Comparison of ENCODE assay signal across 1 cellular context in genomic region chr1:91500756-91501526, GRCh38.
TF ChIP-seq lines count a peak whose summit lies in the region.

Gene CDC7 (plus strand): TSS chr1:91500851. CDS start chr1:91501717, 866 bp downstream.

TF ChIP-seq in HepG2, 621 proteins besides CTCF, POLR2A, EP300 and RAD21 (continued from another document):
- TF ChIP-seq, protein P1, sequence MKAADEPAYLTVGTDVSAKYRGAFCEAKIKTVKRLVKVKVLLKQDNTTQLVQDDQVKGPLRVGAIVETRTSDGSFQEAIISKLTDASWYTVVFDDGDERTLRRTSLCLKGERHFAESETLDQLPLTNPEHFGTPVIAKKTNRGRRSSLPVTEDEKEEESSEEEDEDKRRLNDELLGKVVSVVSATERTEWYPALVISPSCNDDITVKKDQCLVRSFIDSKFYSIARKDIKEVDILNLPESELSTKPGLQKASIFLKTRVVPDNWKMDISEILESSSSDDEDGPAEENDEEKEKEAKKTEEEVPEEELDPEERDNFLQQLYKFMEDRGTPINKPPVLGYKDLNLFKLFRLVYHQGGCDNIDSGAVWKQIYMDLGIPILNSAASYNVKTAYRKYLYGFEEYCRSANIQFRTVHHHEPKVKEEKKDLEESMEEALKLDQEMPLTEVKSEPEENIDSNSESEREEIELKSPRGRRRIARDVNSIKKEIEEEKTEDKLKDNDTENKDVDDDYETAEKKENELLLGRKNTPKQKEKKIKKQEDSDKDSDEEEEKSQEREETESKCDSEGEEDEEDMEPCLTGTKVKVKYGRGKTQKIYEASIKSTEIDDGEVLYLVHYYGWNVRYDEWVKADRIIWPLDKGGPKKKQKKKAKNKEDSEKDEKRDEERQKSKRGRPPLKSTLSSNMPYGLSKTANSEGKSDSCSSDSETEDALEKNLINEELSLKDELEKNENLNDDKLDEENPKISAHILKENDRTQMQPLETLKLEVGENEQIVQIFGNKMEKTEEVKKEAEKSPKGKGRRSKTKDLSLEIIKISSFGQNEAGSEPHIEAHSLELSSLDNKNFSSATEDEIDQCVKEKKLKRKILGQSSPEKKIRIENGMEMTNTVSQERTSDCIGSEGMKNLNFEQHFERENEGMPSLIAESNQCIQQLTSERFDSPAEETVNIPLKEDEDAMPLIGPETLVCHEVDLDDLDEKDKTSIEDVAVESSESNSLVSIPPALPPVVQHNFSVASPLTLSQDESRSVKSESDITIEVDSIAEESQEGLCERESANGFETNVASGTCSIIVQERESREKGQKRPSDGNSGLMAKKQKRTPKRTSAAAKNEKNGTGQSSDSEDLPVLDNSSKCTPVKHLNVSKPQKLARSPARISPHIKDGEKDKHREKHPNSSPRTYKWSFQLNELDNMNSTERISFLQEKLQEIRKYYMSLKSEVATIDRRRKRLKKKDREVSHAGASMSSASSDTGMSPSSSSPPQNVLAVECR (CRISPR knock-in tag; IDR thresholded peaks at IDR 0.05; ENCODE audit: borderline replicate concordance): peak; percentile 77; the same call in 1 of the 2 replicates
- no peak for TF ChIP-seq TCF12 (IDR thresholded peaks at IDR 0.05)
- 0 out of 2 replicates have a peak, but pooled peaks have one; percentile 55 for TF ChIP-seq TCF12 (CRISPR knock-in tag; IDR thresholded peaks at IDR 0.05)
- TF ChIP-seq, protein P2, sequence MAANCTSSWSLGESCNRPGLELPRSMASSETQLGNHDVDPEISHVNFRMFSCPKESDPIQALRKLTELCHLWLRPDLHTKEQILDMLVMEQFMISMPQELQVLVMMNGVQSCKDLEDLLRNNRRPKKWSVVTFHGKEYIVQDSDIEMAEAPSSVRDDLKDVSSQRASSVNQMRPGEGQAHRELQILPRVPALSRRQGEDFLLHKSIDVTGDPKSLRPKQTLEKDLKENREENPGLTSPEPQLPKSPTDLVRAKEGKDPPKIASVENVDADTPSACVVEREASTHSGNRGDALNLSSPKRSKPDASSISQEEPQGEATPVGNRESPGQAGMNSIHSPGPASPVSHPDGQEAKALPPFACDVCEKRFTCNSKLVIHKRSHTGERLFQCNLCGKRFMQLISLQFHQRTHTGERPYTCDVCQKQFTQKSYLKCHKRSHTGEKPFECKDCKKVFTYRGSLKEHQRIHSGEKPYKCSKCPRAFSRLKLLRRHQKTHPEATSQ (CRISPR knock-in tag; IDR thresholded peaks at IDR 0.05; ENCODE audit: borderline replicate concordance): no peak
- peak; percentile 52 for TF ChIP-seq HDAC1 (CRISPR knock-in tag; IDR thresholded peaks at IDR 0.05)
- TF ChIP-seq SP1 (IDR thresholded peaks at IDR 0.05): no peak
- TF ChIP-seq SP1 (CRISPR knock-in tag; IDR thresholded peaks at IDR 0.05): 0 out of 2 replicates have a peak, but pooled peaks have one; percentile 12
- TF ChIP-seq, protein P3, sequence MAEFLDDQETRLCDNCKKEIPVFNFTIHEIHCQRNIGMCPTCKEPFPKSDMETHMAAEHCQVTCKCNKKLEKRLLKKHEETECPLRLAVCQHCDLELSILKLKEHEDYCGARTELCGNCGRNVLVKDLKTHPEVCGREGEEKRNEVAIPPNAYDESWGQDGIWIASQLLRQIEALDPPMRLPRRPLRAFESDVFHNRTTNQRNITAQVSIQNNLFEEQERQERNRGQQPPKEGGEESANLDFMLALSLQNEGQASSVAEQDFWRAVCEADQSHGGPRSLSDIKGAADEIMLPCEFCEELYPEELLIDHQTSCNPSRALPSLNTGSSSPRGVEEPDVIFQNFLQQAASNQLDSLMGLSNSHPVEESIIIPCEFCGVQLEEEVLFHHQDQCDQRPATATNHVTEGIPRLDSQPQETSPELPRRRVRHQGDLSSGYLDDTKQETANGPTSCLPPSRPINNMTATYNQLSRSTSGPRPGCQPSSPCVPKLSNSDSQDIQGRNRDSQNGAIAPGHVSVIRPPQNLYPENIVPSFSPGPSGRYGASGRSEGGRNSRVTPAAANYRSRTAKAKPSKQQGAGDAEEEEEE (CRISPR knock-in tag; IDR thresholded peaks at IDR 0.05; ENCODE audit: borderline replicate concordance): no peak
- TF ChIP-seq ZNF317 (CRISPR knock-in tag; IDR thresholded peaks at IDR 0.05): peak; percentile 41; the same call in 1 of the 2 replicates
- TF ChIP-seq ATAD3A (CRISPR knock-in tag; IDR thresholded peaks at IDR 0.05): no peak
- TF ChIP-seq, protein P4, sequence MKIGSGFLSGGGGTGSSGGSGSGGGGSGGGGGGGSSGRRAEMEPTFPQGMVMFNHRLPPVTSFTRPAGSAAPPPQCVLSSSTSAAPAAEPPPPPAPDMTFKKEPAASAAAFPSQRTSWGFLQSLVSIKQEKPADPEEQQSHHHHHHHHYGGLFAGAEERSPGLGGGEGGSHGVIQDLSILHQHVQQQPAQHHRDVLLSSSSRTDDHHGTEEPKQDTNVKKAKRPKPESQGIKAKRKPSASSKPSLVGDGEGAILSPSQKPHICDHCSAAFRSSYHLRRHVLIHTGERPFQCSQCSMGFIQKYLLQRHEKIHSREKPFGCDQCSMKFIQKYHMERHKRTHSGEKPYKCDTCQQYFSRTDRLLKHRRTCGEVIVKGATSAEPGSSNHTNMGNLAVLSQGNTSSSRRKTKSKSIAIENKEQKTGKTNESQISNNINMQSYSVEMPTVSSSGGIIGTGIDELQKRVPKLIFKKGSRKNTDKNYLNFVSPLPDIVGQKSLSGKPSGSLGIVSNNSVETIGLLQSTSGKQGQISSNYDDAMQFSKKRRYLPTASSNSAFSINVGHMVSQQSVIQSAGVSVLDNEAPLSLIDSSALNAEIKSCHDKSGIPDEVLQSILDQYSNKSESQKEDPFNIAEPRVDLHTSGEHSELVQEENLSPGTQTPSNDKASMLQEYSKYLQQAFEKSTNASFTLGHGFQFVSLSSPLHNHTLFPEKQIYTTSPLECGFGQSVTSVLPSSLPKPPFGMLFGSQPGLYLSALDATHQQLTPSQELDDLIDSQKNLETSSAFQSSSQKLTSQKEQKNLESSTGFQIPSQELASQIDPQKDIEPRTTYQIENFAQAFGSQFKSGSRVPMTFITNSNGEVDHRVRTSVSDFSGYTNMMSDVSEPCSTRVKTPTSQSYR (CRISPR knock-in tag; IDR thresholded peaks at IDR 0.05; ENCODE audit: borderline replicate concordance): peak; percentile 91
- TF ChIP-seq ZNF629 (CRISPR knock-in tag; conservative IDR thresholded peaks at IDR 0.05): no peak
- TF ChIP-seq JDP2 (CRISPR knock-in tag; IDR thresholded peaks at IDR 0.05; ENCODE audit: borderline replicate concordance): no peak
- no peak for TF ChIP-seq ZNF720 (CRISPR knock-in tag; IDR thresholded peaks at IDR 0.05)
- TF ChIP-seq, protein P5, sequence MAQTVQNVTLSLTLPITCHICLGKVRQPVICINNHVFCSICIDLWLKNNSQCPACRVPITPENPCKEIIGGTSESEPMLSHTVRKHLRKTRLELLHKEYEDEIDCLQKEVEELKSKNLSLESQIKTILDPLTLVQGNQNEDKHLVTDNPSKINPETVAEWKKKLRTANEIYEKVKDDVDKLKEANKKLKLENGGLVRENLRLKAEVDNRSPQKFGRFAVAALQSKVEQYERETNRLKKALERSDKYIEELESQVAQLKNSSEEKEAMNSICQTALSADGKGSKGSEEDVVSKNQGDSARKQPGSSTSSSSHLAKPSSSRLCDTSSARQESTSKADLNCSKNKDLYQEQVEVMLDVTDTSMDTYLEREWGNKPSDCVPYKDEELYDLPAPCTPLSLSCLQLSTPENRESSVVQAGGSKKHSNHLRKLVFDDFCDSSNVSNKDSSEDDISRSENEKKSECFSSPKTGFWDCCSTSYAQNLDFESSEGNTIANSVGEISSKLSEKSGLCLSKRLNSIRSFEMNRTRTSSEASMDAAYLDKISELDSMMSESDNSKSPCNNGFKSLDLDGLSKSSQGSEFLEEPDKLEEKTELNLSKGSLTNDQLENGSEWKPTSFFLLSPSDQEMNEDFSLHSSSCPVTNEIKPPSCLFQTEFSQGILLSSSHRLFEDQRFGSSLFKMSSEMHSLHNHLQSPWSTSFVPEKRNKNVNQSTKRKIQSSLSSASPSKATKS (CRISPR knock-in tag; IDR thresholded peaks at IDR 0.05): 0 out of 2 replicates have a peak, but pooled peaks have one; percentile 33
- TF ChIP-seq ZNF12 (CRISPR knock-in tag; IDR thresholded peaks at IDR 0.05): no peak; the same call in 1 of the 2 replicates
- peak; percentile 34; the same call in 1 of the 2 replicates for TF ChIP-seq NFAT5 (CRISPR knock-in tag; IDR thresholded peaks at IDR 0.05)
- TF ChIP-seq, protein P6, sequence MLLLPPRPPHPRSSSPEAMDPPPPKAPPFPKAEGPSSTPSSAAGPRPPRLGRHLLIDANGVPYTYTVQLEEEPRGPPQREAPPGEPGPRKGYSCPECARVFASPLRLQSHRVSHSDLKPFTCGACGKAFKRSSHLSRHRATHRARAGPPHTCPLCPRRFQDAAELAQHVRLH (CRISPR knock-in tag; IDR thresholded peaks at IDR 0.05; ENCODE audit: borderline replicate concordance, low read depth): no peak; the same call in 1 of the 2 replicates
- TF ChIP-seq ISL2 (CRISPR knock-in tag; IDR thresholded peaks at IDR 0.05): no peak
- TF ChIP-seq ZNF572 (CRISPR knock-in tag; IDR thresholded peaks at IDR 0.05): no peak
- no peak for TF ChIP-seq ZNF761 (CRISPR knock-in tag; conservative IDR thresholded peaks at IDR 0.05)
- no peak; the same call in none of the 2 replicates for TF ChIP-seq RXRA (CRISPR knock-in tag; IDR thresholded peaks at IDR 0.05)
- TF ChIP-seq, protein P7, sequence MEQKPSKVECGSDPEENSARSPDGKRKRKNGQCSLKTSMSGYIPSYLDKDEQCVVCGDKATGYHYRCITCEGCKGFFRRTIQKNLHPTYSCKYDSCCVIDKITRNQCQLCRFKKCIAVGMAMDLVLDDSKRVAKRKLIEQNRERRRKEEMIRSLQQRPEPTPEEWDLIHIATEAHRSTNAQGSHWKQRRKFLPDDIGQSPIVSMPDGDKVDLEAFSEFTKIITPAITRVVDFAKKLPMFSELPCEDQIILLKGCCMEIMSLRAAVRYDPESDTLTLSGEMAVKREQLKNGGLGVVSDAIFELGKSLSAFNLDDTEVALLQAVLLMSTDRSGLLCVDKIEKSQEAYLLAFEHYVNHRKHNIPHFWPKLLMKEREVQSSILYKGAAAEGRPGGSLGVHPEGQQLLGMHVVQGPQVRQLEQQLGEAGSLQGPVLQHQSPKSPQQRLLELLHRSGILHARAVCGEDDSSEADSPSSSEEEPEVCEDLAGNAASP (CRISPR knock-in tag; IDR thresholded peaks at IDR 0.05; ENCODE audit: borderline replicate concordance): no peak
- peak; percentile 75; the same call in 1 of the 2 replicates for TF ChIP-seq SALL2 (CRISPR knock-in tag; IDR thresholded peaks at IDR 0.05)
- TF ChIP-seq SRSF1 (optimal IDR thresholded peaks at IDR 0.05; ENCODE audit: low read depth, low read length): peak; percentile 69
- no peak for TF ChIP-seq ZNF510 (CRISPR knock-in tag; IDR thresholded peaks at IDR 0.05; ENCODE audit: low read depth)
- TF ChIP-seq PITX1 (CRISPR knock-in tag; IDR thresholded peaks at IDR 0.05): peak; percentile 45; the same call in 1 of the 2 replicates
- TF ChIP-seq XRCC5 (optimal IDR thresholded peaks at IDR 0.05; ENCODE audit: low read length): peak; percentile 47
- TF ChIP-seq ZNF546 (CRISPR knock-in tag; conservative IDR thresholded peaks at IDR 0.05): no peak
- 0 out of 2 replicates have a peak, but pooled peaks have one; percentile 31 for TF ChIP-seq PATZ1 (CRISPR knock-in tag; IDR thresholded peaks at IDR 0.05)
- TF ChIP-seq ZNF878 (CRISPR knock-in tag; IDR thresholded peaks at IDR 0.05): no peak
- no peak for TF ChIP-seq NFE2L1 (CRISPR knock-in tag; IDR thresholded peaks at IDR 0.05; ENCODE audit: borderline replicate concordance)
